Comparison of ENCODE assay signal across 15 cellular contexts in the genomic region with DNA sequence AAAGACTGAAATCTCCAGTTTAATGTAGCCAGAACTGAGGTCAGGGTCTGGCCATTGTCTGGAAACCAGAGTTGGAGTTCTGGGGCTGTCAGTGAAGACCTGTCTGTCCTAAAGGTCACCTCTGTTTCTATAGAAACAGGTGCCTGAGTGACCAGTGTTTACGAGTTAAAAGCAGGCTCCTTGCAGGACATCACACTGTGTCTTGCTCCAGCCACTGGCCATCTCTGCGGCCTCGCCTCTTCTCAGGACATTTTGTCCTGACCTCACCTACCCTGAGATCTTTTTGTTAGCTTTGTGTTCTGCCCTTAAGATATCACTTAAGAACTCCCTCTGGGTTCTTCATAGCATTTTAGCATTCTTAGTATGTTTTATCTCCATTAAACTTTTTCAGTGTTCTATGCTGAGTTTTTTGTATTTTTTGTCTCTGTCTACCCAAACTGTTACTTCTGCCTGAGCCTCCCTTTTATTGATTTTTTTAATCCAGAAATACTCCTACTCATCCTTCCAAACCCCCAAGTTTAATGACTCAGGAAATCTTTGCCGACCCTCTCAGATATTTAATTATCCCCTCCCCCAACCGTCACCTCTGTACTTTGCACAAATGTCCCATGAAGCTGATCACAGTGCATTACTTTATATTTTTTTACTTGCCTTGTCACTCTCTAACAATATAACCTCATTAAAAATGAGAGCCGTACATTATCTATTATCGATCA.
"Had no signal": no experiment of that assay in that cellular context is flagged by ENCODE, and none has a peak within 500 bp of the region (broad histone marks: within the 10 kb centered on the region; RNA-seq: fewer than 3 reads in every experiment).

No MANE protein-coding gene starts in this region.

- H3K27ac ChIP-seq: epithelial cell of prostate, psoas muscle, SJSA1, VCaP had no signal

- H3K27me3 ChIP-seq: SJSA1 had no signal

- H3K36me3 Mint-ChIP-seq: natural killer cell had no signal

- H3K27ac Mint-ChIP-seq: activated CD4-positive, alpha-beta memory T cell treated with anti-CD3 and anti-CD28 coated beads, Interleukin-2, amount 10 ng/mL, durations not matched to agents 7 days and 5 days; effector memory CD8-positive, alpha-beta T cell; natural killer cell; stimulated activated naive CD8-positive, alpha-beta T cell treated with anti-CD3 and anti-CD28 coated beads, Interleukin-15, Interleukin-2, amounts not matched to agents 100 ng/mL and 50 ng/mL, for 24 hours had no signal

- ATAC-seq: effector memory CD8-positive, alpha-beta T cell; natural killer cell; psoas muscle had no signal

- H3K4me1 Mint-ChIP-seq: natural killer cell had no signal

- H3K4me3 Mint-ChIP-seq: activated CD4-positive, alpha-beta memory T cell treated with anti-CD3 and anti-CD28 coated beads, Interleukin-2, amount 10 ng/mL, durations not matched to agents 7 days and 5 days; effector memory CD8-positive, alpha-beta T cell; natural killer cell; stimulated activated naive CD8-positive, alpha-beta T cell treated with anti-CD3 and anti-CD28 coated beads, Interleukin-15, Interleukin-2, amounts not matched to agents 100 ng/mL and 50 ng/mL, for 24 hours had no signal

- DNase-seq: activated CD4-positive, alpha-beta memory T cell treated with anti-CD3 and anti-CD28 coated beads, Interleukin-2, amount 10 ng/mL, durations not matched to agents 7 days and 5 days; central memory CD4-positive, alpha-beta T cell; cortex of kidney; effector memory CD8-positive, alpha-beta T cell; hippocampal formation; kidney glomerular epithelial cell; natural killer cell; nucleus accumbens; psoas muscle; stimulated activated CD4-positive, alpha-beta T cell treated with anti-CD3 and anti-CD28 coated beads, Interleukin-2, amount 100 ng/mL, for 48 hours; T-helper 9 cell had no signal

- H3K9me3 Mint-ChIP-seq: activated CD4-positive, alpha-beta memory T cell treated with anti-CD3 and anti-CD28 coated beads, Interleukin-2, amount 10 ng/mL, durations not matched to agents 7 days and 5 days; effector memory CD8-positive, alpha-beta T cell; natural killer cell; stimulated activated naive CD8-positive, alpha-beta T cell treated with anti-CD3 and anti-CD28 coated beads, Interleukin-15, Interleukin-2, amounts not matched to agents 100 ng/mL and 50 ng/mL, for 24 hours had no signal

- H3K4me1 ChIP-seq: psoas muscle had no signal

- H3K9me3 ChIP-seq: psoas muscle, SJSA1 had no signal

- H3K36me3 ChIP-seq: SJSA1 had no signal

- H3K27me3 Mint-ChIP-seq: activated CD4-positive, alpha-beta memory T cell treated with anti-CD3 and anti-CD28 coated beads, Interleukin-2, amount 10 ng/mL, durations not matched to agents 7 days and 5 days; stimulated activated naive CD8-positive, alpha-beta T cell treated with anti-CD3 and anti-CD28 coated beads, Interleukin-15, Interleukin-2, amounts not matched to agents 100 ng/mL and 50 ng/mL, for 24 hours had no signal

- H3K4me3 ChIP-seq: psoas muscle, SJSA1 had no signal
